In genomic region chr10:25536027-25536426, GRCh38 we compare ENCODE assay signal across 34 cellular contexts.
"Had no signal": no experiment of that assay in that cellular context is flagged by ENCODE, and none has a peak within 500 bp of the region (broad histone marks: within the 10 kb centered on the region; RNA-seq: fewer than 3 reads in every experiment).

No MANE protein-coding gene starts in this region.

- DNase-seq: Karpas-422, Kasumi-1, MG63, MM.1S, MV-4-11, NCI-H1048, NCI-H1092, NCI-H1092 treated with DMSO at 0.1 percent for 48 hours, NCI-H1105, NCI-H1105 treated with DMSO at 0.1 percent for 48 hours, NCI-H1417, NCI-H1417 treated with DMSO at 0.1 percent for 48 hours, NCI-H1436, NCI-H1436 treated with DMSO at 0.1 percent for 48 hours, NCI-H146, NCI-H1694, NCI-H1694 treated with DMSO at 0.1 percent for 48 hours, NCI-H187 treated with DMSO at 0.1 percent for 48 hours, NCI-H1930, NCI-H2029, NCI-H2029 treated with DMSO at 0.1 percent for 48 hours, NCI-H2081, NCI-H2081 treated with DMSO at 0.1 percent for 48 hours, NCI-H2107, NCI-H2171, NCI-H2171 treated with DMSO at 0.1 percent for 48 hours, NCI-H2227 treated with DMSO at 0.1 percent for 48 hours, NCI-H226, NCI-H345, NCI-H446, NCI-H446 treated with DMSO at 0.1 percent for 48 hours, NCI-H510A, NCI-H510A treated with DMSO at 0.1 percent for 48 hours, NCI-H524 had no signal
